In the genomic region with DNA sequence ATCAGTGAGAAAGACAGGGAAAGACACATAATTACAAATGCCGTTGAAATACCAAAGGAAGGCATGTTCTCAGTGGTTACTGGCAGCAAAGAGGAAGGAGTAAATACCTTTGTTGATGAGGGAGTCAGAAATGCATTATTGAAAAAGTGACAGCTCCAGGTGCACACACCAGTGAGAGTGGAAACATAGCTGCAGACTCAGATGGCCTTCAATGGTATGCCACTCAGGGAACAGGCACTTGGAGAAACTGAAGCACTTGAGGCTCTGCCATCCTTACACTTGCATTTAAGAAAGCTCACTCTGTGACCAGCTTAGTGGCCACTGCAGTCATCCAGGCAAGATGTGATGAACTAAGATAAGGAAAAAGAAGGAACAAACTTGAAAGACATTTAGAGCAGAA, we compare ENCODE assay signal across 17 cellular contexts.
"Had no signal": no experiment of that assay in that cellular context is flagged by ENCODE, and none has a peak within 500 bp of the region (broad histone marks: within the 10 kb centered on the region; RNA-seq: fewer than 3 reads in every experiment).

No MANE protein-coding gene starts in this region.

- H3K27ac ChIP-seq: coronary artery, dorsolateral prefrontal cortex, esophagus muscularis mucosa, foreskin keratinocyte, gastroesophageal sphincter, heart left ventricle, hepatocyte, lower lobe of right lung had no signal

- H3K4me2 ChIP-seq: hepatocyte had no signal

- H3K36me3 ChIP-seq: esophagus muscularis mucosa, gastroesophageal sphincter, heart left ventricle, lower lobe of right lung had no signal

- H3K27me3 ChIP-seq: hepatocyte had no signal

- H3K79me2 ChIP-seq: hepatocyte had no signal

- H2AFZ ChIP-seq: hepatocyte had no signal

- ATAC-seq: foreskin keratinocyte; gastroesophageal sphincter; heart left ventricle; left cardiac atrium; left ventricle myocardium superior; mucosa of descending colon; naive thymus-derived CD4-positive, alpha-beta T cell had no signal

- H3K4me1 ChIP-seq: esophagus muscularis mucosa, foreskin keratinocyte, gastroesophageal sphincter, heart left ventricle had no signal

- H3K9me3 ChIP-seq: esophagus muscularis mucosa, gastroesophageal sphincter, heart left ventricle, lower lobe of right lung, mucosa of descending colon had no signal

- DNase-seq: dermis blood vessel endothelial cell; dorsolateral prefrontal cortex; effector CD4-positive, alpha-beta T cell; effector memory CD4-positive, alpha-beta T cell; foreskin keratinocyte; heart left ventricle; left cardiac atrium; left ventricle myocardium superior; lower lobe of right lung; mesenchymal stem cell; midbrain; mucosa of descending colon; naive thymus-derived CD4-positive, alpha-beta T cell had no signal

- H3K4me3 ChIP-seq: coronary artery, dorsolateral prefrontal cortex, esophagus muscularis mucosa, gastroesophageal sphincter, heart left ventricle, hepatocyte, lower lobe of right lung, mucosa of descending colon had no signal
